In genomic region chr14:76946753-76947077, GRCh38 we compare ENCODE assay signal across 8 cellular contexts.
A peak's percentile ranks its signal among the peaks of the same experiment; 100 is the strongest.
DNase-seq lines count a peak whose midpoint lies in the region; ATAC-seq and TF ChIP-seq lines count a peak whose summit lies in the region.

No MANE protein-coding gene starts in this region.

- H3K27me3 ChIP-seq in DND-41 (ENCODE audit: insufficient read depth, low read length, poor library complexity) (no peaks in the 10 kb centered on the region), colonic mucosa (no peaks in the 10 kb centered on the region)

- H3K27ac Mint-ChIP-seq in neural crest cell (ENCODE audit: unreplicated experiment), result peak overlapping the region; percentile 98

- H3K4me3 ChIP-seq in DND-41 (ENCODE audit: low read depth in 1 of 2, low read length in 2 of 2), result no peak overlapping the region
- no peak overlapping the region for H3K4me3 ChIP-seq in colonic mucosa

- H3K36me3 Mint-ChIP-seq in neural crest cell (ENCODE audit: low read depth), result no peaks in the 10 kb centered on the region

- peaks cover 20% of the 10 kb centered on the region for H3K4me1 ChIP-seq in DND-41 (ENCODE audit: insufficient read depth, low read length)
- H3K4me1 ChIP-seq in colonic mucosa, result peaks cover 11% of the 10 kb centered on the region

- no peaks in the 10 kb centered on the region for H3K9me3 Mint-ChIP-seq in neural crest cell

- H3K79me2 ChIP-seq in DND-41 (ENCODE audit: insufficient read depth, low read length), result no peaks in the 10 kb centered on the region

- in situ Hi-C loops in GM13976 (cut with MboI; ENCODE audit: low sequenced_read_pairs, unreplicated experiment), result no loop called here

- no peak for TF ChIP-seq CTCF in DND-41 (IDR thresholded peaks at IDR 0.05; ENCODE audit: borderline replicate concordance, extremely low read depth, low read length, poor library complexity, severe bottlenecking)
- no peak for TF ChIP-seq CTCF in colonic mucosa (IDR thresholded peaks at IDR 0.05)
- TF ChIP-seq CTCF in neural crest cell (conservative IDR thresholded peaks at IDR 0.05), result no peak
- no peak for TF ChIP-seq CTCF in GM13976 (IDR thresholded peaks at IDR 0.05; ENCODE audit: borderline replicate concordance, control extremely low read depth, extremely low read depth, insufficient read depth, missing control alignments)

- no peaks in the 10 kb centered on the region for H3K36me3 ChIP-seq in DND-41 (ENCODE audit: insufficient read depth, low read length)
- H3K36me3 ChIP-seq in colonic mucosa, result no peaks in the 10 kb centered on the region

- H3K9me3 ChIP-seq in DND-41 (ENCODE audit: insufficient read depth, low read length, severe bottlenecking) (no peaks in the 10 kb centered on the region), colonic mucosa (no peaks in the 10 kb centered on the region)

- peak overlapping the region; percentile 31 for H3K9ac ChIP-seq in DND-41 (ENCODE audit: low read depth, low read length)
- H3K9ac ChIP-seq in colonic mucosa (ENCODE audit: low read depth in 2 of 2, low read length in 2 of 2), result peak overlapping the region; percentile 38 to 42

- DNase-seq in DND-41, result no peak
- no peak for DNase-seq in colonic mucosa
- DNase-seq in neural crest cell (ENCODE audit: low read depth, low spot score), result no peak
- no peak for DNase-seq in COR-L47 (lab: John Stamatoyannopoulos, UW)
- no peak for DNase-seq in GM13976 (ENCODE audit: low spot score)
- no peak for DNase-seq in stimulated activated CD4-positive, alpha-beta T cell treated with anti-CD3 and anti-CD28 coated beads, Interleukin-12 subunit alpha, Interleukin-12 subunit beta, amount 100 ng/mL, for 4 hours

- peak overlapping the region; percentile 54 for H3K4me2 ChIP-seq in DND-41 (ENCODE audit: insufficient read depth, low read length)

- H3K27me3 Mint-ChIP-seq in neural crest cell (ENCODE audit: low read depth), result no peaks in the 10 kb centered on the region

- peak overlapping the region; percentile 42 for H3K4me3 Mint-ChIP-seq in neural crest cell

- H3K27ac ChIP-seq in DND-41 (ENCODE audit: low read length), result peak overlapping the region; percentile 77
- H3K27ac ChIP-seq in colonic mucosa, result peak overlapping the region; percentile 68

- peaks cover 63% of the 10 kb centered on the region for H3K4me1 Mint-ChIP-seq in neural crest cell

- no peaks in the 10 kb centered on the region for H4K20me1 ChIP-seq in DND-41 (ENCODE audit: insufficient read depth, low read length)

- intact Hi-C loops in colonic mucosa (cut with DNase I), result no loop called here

- H2AFZ ChIP-seq in DND-41 (ENCODE audit: low read depth, low read length), result peak overlapping the region; percentile 73

- no peak for ATAC-seq in DND-41 (ENCODE audit: insufficient read depth, low read depth)
- ATAC-seq in HG03354 (IDR thresholded peaks at IDR 0.05; ENCODE audit: poor library complexity, severe bottlenecking, unreplicated experiment), result peak; percentile 24
- ATAC-seq in GM21529 (IDR thresholded peaks at IDR 0.05; ENCODE audit: unreplicated experiment), result no peak
